18 cellular contexts compared by ENCODE assay signal in the genomic region with DNA sequence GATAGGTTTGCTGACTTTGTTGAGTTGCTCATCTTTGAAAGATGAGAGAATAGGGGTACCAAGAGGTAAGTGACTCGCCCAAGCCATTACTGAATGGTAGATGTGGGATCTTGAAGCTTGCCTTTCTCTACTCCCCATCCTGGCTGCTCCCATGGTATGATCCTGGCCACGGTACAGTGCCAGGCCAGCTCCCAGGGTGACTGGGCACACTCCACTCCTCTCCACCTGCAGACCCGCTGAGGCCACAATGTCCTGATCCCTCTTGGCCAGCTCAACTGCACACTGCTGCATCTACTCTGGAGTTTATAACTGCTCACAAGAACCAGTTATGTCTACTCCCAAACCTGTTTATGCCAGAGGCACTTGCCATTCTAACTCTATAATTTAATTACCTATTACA. TPM values are rescaled to one million over a fixed set of nuclear protein-coding genes. Genes with fewer than 3 reads are reported as not detected.
"Had no signal": no experiment of that assay in that cellular context is flagged by ENCODE, and none has a peak within 500 bp of the region (broad histone marks: within the 10 kb centered on the region; RNA-seq: fewer than 3 reads in every experiment).

No MANE protein-coding gene starts in this region.

- H2AFZ ChIP-seq: hepatocyte had no signal

- H3K9me3 ChIP-seq: esophagus squamous epithelium, neutrophil, psoas muscle, tibial artery, upper lobe of left lung, vagina had no signal

- DNase-seq: effector memory CD8-positive, alpha-beta T cell; esophagus squamous epithelium; foreskin fibroblast; head of caudate nucleus; mesendoderm; naive B cell; psoas muscle; stimulated activated CD4-positive, alpha-beta T cell treated with anti-CD3 and anti-CD28 coated beads, Interleukin-12 subunit alpha, Interleukin-12 subunit beta, amount 100 ng/mL, for 4 hours; stimulated activated naive CD4-positive, alpha-beta T cell treated with Interleukin-2 at 50 U/mL for 16 hours; tibial artery; upper lobe of left lung had no signal

- H3K4me1 ChIP-seq: esophagus squamous epithelium, psoas muscle, tibial artery, upper lobe of left lung, vagina had no signal

- H3K9me3 Mint-ChIP-seq: dendritic cell treated with granulocyte-macrophage colony-stimulating factor and Interleukin-4, amounts not matched to agents 40 ng/mL and 50 ng/mL, for 4 days; effector memory CD8-positive, alpha-beta T cell; naive B cell; nephron had no signal

- H3K27ac Mint-ChIP-seq: dendritic cell treated with granulocyte-macrophage colony-stimulating factor and Interleukin-4, amounts not matched to agents 40 ng/mL and 50 ng/mL, for 4 days; effector memory CD8-positive, alpha-beta T cell; naive B cell; nephron had no signal

- H3K4me1 Mint-ChIP-seq: naive B cell, nephron had no signal

- H3K4me3 ChIP-seq: esophagus squamous epithelium, hepatocyte, psoas muscle, tibial artery, upper lobe of left lung, vagina had no signal

- H3K79me2 ChIP-seq: hepatocyte had no signal

- H3K27me3 ChIP-seq: esophagus squamous epithelium, hepatocyte, neutrophil, upper lobe of left lung, vagina had no signal

- H3K4me3 Mint-ChIP-seq: dendritic cell treated with granulocyte-macrophage colony-stimulating factor and Interleukin-4, amounts not matched to agents 40 ng/mL and 50 ng/mL, for 4 days; effector memory CD8-positive, alpha-beta T cell; naive B cell; nephron had no signal

- H3K4me2 ChIP-seq: hepatocyte had no signal

- H3K27me3 Mint-ChIP-seq: dendritic cell treated with granulocyte-macrophage colony-stimulating factor and Interleukin-4, amounts not matched to agents 40 ng/mL and 50 ng/mL, for 4 days; effector memory CD8-positive, alpha-beta T cell had no signal

- H3K36me3 Mint-ChIP-seq: naive B cell had no signal

- H3K36me3 ChIP-seq: esophagus squamous epithelium, neutrophil, tibial artery, upper lobe of left lung, vagina had no signal

- H3K27ac ChIP-seq: esophagus squamous epithelium, hepatocyte, neutrophil, psoas muscle, tibial artery, upper lobe of left lung, vagina had no signal

RNA-seq across cellular contexts. Expression of a gene that starts 25.9 kb away (rescaled TPM):
- total RNA-seq: esophagus squamous epithelium, lung microvascular endothelial cell, osteoblast had no signal
